In the genomic region with DNA sequence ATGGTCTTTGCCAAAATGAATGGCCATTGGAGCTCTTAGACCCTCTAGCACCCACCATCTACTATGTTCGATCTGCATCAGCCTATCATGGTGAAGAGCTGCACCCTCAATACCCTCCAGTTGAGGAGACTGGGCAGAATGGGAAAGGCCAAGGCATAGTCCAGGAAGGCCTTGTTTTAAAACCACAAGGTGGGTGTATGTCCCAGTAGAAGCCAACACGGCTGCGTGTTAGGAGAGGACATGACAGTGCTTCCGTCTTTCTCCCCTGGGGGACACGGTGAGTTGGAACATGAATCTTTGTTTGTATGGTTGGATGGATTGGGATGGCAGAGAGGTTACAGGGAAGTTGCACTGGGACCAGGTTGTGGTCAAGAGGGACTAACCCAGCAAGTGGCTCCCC, we compare ENCODE assay signal across 12 cellular contexts. TPM values are rescaled to one million over a fixed set of nuclear protein-coding genes. Genes with fewer than 3 reads are reported as not detected.
DNase-seq lines count a peak whose midpoint lies in the region; ATAC-seq and TF ChIP-seq lines count a peak whose summit lies in the region.
"Had no signal": no experiment of that assay in that cellular context is flagged by ENCODE, and none has a peak within 500 bp of the region (broad histone marks: within the 10 kb centered on the region; RNA-seq: fewer than 3 reads in every experiment).

No MANE protein-coding gene starts in this region.

- H3K4ac ChIP-seq in mesendoderm (ENCODE audit: low read depth, low read length), result no peak overlapping the region

- H3K4me3 ChIP-seq in mesendoderm (ENCODE audit: low read length) (no peak overlapping the region), thyroid gland (replicated peaks in 1 of 3) (no peak overlapping the region)
- H3K4me3 ChIP-seq: MG63 had no signal

- H3K9me3 Mint-ChIP-seq in activated naive CD8-positive, alpha-beta T cell (ENCODE audit: low read depth), result no peaks in the 10 kb centered on the region
- H3K9me3 Mint-ChIP-seq in activated naive CD8-positive, alpha-beta T cell treated with anti-CD3 and anti-CD28 coated beads for 36 hours, result no peaks in the 10 kb centered on the region
- no peaks in the 10 kb centered on the region for H3K9me3 Mint-ChIP-seq in WTC11

- H3K4me1 ChIP-seq in mesendoderm (ENCODE audit: control insufficient read depth, low read depth, low read length), result no peaks in the 10 kb centered on the region
- peaks cover 15 to 38% of the 10 kb centered on the region in 2 donors for H3K4me1 ChIP-seq in thyroid gland

- H3K23ac ChIP-seq in mesendoderm (ENCODE audit: low read length), result no peak overlapping the region

- POLR2A ChIA-PET in WTC11 (lab: Charles Lee), result no interaction called here

- H3K36me3 ChIP-seq in mesendoderm (ENCODE audit: control insufficient read depth, insufficient read depth, low read length) (peaks cover 17% of the 10 kb centered on the region), thyroid gland (peaks cover 47 to 48% of the 10 kb centered on the region in 2 donors)

- no peaks in the 10 kb centered on the region for H3K27me3 ChIP-seq in mesendoderm (ENCODE audit: insufficient read depth, low read length, poor library complexity)
- no peaks in the 10 kb centered on the region for H3K27me3 ChIP-seq in thyroid gland
- H3K27me3 ChIP-seq: MG63 had no signal

- H4K5ac ChIP-seq in mesendoderm (ENCODE audit: low read length), result no peak overlapping the region

- intact Hi-C loops in thyroid gland (cut with DNase I), result loop anchor here (5.0 kb wide), 2 partner anchors 135 to 190 kb away; no protein-coding TSS in a partner anchor

- H2BK15ac ChIP-seq in mesendoderm (replicated peaks; ENCODE audit: low read depth), result no peak overlapping the region

- peak overlapping the region; percentile 38 for H3K27ac Mint-ChIP-seq in activated naive CD8-positive, alpha-beta T cell
- no peak overlapping the region for H3K27ac Mint-ChIP-seq in activated naive CD8-positive, alpha-beta T cell treated with anti-CD3 and anti-CD28 coated beads for 36 hours
- peak overlapping the region; percentile 64; the same call in 1 of the 2 replicates for H3K27ac Mint-ChIP-seq in WTC11

- H3K9me3 ChIP-seq in thyroid gland, result no peaks in the 10 kb centered on the region
- H3K9me3 ChIP-seq: MG63 had no signal

- CTCF ChIA-PET in WTC11 (lab: Charles Lee), result interaction anchor here (0.7 kb wide), 1 partner anchor 138 kb away, joined by 3 read pairs; the partner anchor contains the start of gene TRAPPC3

- H3K36me3 Mint-ChIP-seq in activated naive CD8-positive, alpha-beta T cell, result peaks cover 6% of the 10 kb centered on the region
- peaks cover 41% of the 10 kb centered on the region for H3K36me3 Mint-ChIP-seq in activated naive CD8-positive, alpha-beta T cell treated with anti-CD3 and anti-CD28 coated beads for 36 hours
- H3K36me3 Mint-ChIP-seq in WTC11, result peaks cover 78% of the 10 kb centered on the region

- no peak overlapping the region for H3K4me2 ChIP-seq in mesendoderm (ENCODE audit: low read length)

- H3K56ac ChIP-seq in mesendoderm (ENCODE audit: low read length), result peak overlapping the region; percentile 6

- TF ChIP-seq POLR2A in thyroid gland (IDR thresholded peaks at IDR 0.05), result no peak

- peaks cover 26% of the 10 kb centered on the region for H3K4me1 Mint-ChIP-seq in activated naive CD8-positive, alpha-beta T cell (ENCODE audit: low read depth)
- peaks cover 24% of the 10 kb centered on the region for H3K4me1 Mint-ChIP-seq in activated naive CD8-positive, alpha-beta T cell treated with anti-CD3 and anti-CD28 coated beads for 36 hours
- no peaks in the 10 kb centered on the region for H3K4me1 Mint-ChIP-seq in WTC11

- DNase-seq in activated naive CD8-positive, alpha-beta T cell treated with anti-CD3 and anti-CD28 coated beads for 36 hours, result no peak
- DNase-seq in WTC11 (ENCODE audit: low spot score) (no peak), mesendoderm (no peak), thyroid gland (no peak), germinal center (ENCODE audit: low spot score) (no peak)
- DNase-seq: MG63, NCI-H1092 treated with DMSO at 0.1 percent for 48 hours, NCI-H1694, NCI-H69, PC-3 had no signal

- peaks cover 10% of the 10 kb centered on the region for H3K79me1 ChIP-seq in mesendoderm (ENCODE audit: low read length)

- no peak overlapping the region for H2BK120ac ChIP-seq in mesendoderm (ENCODE audit: low read depth, low read length)

- no peak overlapping the region for H4K8ac ChIP-seq in mesendoderm (ENCODE audit: low read depth, low read length)

- no peak overlapping the region for H3K4me3 Mint-ChIP-seq in activated naive CD8-positive, alpha-beta T cell
- no peak overlapping the region for H3K4me3 Mint-ChIP-seq in activated naive CD8-positive, alpha-beta T cell treated with anti-CD3 and anti-CD28 coated beads for 36 hours
- H3K4me3 Mint-ChIP-seq in WTC11, result no peak overlapping the region

- ATAC-seq in WTC11, result no peak
- ATAC-seq in HG03442 (IDR thresholded peaks at IDR 0.05; ENCODE audit: unreplicated experiment), result no peak
- ATAC-seq: PC-3 had no signal

- H2BK5ac ChIP-seq in mesendoderm (ENCODE audit: low read length), result no peak overlapping the region

- H3K27ac ChIP-seq in mesendoderm (ENCODE audit: low read depth, low read length) (no peak overlapping the region), thyroid gland (peak overlapping the region in 2 of 3 donors; percentile 89 to 92)

- H3K9ac ChIP-seq in mesendoderm (ENCODE audit: low read length), result no peak overlapping the region

- WGBS in mesendoderm (ENCODE audit: extremely low coverage, insufficient coverage, low lambda C conversion rate), result no CpG with 5 or more reads among the region's 5 CpGs
- WGBS in thyroid gland, 2 donors, result 89 to 90% methylated on average over 5 of the region's 5 CpGs

- TF ChIP-seq CTCF in WTC11 (IDR thresholded peaks at IDR 0.05) (no peak), thyroid gland (IDR thresholded peaks at IDR 0.05) (no peak)

- H3K27me3 Mint-ChIP-seq in activated naive CD8-positive, alpha-beta T cell, result no peaks in the 10 kb centered on the region
- no peaks in the 10 kb centered on the region for H3K27me3 Mint-ChIP-seq in activated naive CD8-positive, alpha-beta T cell treated with anti-CD3 and anti-CD28 coated beads for 36 hours
- no peaks in the 10 kb centered on the region for H3K27me3 Mint-ChIP-seq in WTC11 (ENCODE audit: low read depth)

- no peak overlapping the region for H3K18ac ChIP-seq in mesendoderm (ENCODE audit: low read length)

- H2AK5ac ChIP-seq in mesendoderm (ENCODE audit: low read length), result no peak overlapping the region

- peaks cover 3% of the 10 kb centered on the region for H3K79me2 ChIP-seq in mesendoderm (ENCODE audit: control insufficient read depth, insufficient read depth, low read length)

TF ChIP-seq in WTC11, 78 proteins besides CTCF, POLR2A, EP300 and RAD21 (continues in another document):
- TF ChIP-seq MYBL2 (CRISPR knock-in tag; IDR thresholded peaks at IDR 0.05) (no peak), ATF6 (CRISPR knock-in tag; IDR thresholded peaks at IDR 0.05) (no peak), USF1 (CRISPR knock-in tag; IDR thresholded peaks at IDR 0.05) (no peak), ATF1 (CRISPR knock-in tag; IDR thresholded peaks at IDR 0.05) (no peak)
- TF ChIP-seq, protein P1, sequence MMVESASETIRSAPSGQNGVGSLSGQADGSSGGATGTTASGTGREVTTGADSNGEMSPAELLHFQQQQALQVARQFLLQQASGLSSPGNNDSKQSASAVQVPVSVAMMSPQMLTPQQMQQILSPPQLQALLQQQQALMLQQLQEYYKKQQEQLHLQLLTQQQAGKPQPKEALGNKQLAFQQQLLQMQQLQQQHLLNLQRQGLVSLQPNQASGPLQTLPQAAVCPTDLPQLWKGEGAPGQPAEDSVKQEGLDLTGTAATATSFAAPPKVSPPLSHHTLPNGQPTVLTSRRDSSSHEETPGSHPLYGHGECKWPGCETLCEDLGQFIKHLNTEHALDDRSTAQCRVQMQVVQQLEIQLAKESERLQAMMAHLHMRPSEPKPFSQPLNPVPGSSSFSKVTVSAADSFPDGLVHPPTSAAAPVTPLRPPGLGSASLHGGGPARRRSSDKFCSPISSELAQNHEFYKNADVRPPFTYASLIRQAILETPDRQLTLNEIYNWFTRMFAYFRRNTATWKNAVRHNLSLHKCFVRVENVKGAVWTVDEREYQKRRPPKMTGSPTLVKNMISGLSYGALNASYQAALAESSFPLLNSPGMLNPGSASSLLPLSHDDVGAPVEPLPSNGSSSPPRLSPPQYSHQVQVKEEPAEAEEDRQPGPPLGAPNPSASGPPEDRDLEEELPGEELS (CRISPR knock-in tag; IDR thresholded peaks at IDR 0.05), result no peak

RNA-seq across cellular contexts. Expression of gene SH3D21, which starts 18.6 kb away (rescaled TPM):
- total RNA-seq in activated naive CD8-positive, alpha-beta T cell treated with anti-CD3 and anti-CD28 coated beads for 36 hours, result 1 to 10 TPM; 9.3 to 9.4 TPM
- total RNA-seq in WTC11 (2021) (22.1 to 29.3 TPM (median 26.9 TPM) in 3 replicates), thyroid gland (10 to 100 TPM; 10.7 to 25.1 (median 16.9) TPM)
- polyA plus RNA-seq in mesendoderm (2013, experiment 1 of 2), result 2.9 TPM
- 3.2 TPM for polyA plus RNA-seq in mesendoderm (2013, experiment 2 of 2)

RNA-seq across cellular contexts. Expression of gene EVA1B, which starts 35.9 kb away (rescaled TPM):
- 1 to 10 TPM; 5.3 to 6.3 TPM for total RNA-seq in activated naive CD8-positive, alpha-beta T cell treated with anti-CD3 and anti-CD28 coated beads for 36 hours
- total RNA-seq in WTC11 (2021), result 32.0 to 45.2 TPM (median 41.5 TPM) in 3 replicates
- polyA plus RNA-seq in mesendoderm (2013, experiment 1 of 2), result 8.1 TPM
- 7.6 TPM for polyA plus RNA-seq in mesendoderm (2013, experiment 2 of 2)
- 10 to 100 TPM; 30.7 to 71.5 (median 52.5) TPM for total RNA-seq in thyroid gland
